Comparison of ENCODE assay signal across 8 cellular contexts in the genomic region with DNA sequence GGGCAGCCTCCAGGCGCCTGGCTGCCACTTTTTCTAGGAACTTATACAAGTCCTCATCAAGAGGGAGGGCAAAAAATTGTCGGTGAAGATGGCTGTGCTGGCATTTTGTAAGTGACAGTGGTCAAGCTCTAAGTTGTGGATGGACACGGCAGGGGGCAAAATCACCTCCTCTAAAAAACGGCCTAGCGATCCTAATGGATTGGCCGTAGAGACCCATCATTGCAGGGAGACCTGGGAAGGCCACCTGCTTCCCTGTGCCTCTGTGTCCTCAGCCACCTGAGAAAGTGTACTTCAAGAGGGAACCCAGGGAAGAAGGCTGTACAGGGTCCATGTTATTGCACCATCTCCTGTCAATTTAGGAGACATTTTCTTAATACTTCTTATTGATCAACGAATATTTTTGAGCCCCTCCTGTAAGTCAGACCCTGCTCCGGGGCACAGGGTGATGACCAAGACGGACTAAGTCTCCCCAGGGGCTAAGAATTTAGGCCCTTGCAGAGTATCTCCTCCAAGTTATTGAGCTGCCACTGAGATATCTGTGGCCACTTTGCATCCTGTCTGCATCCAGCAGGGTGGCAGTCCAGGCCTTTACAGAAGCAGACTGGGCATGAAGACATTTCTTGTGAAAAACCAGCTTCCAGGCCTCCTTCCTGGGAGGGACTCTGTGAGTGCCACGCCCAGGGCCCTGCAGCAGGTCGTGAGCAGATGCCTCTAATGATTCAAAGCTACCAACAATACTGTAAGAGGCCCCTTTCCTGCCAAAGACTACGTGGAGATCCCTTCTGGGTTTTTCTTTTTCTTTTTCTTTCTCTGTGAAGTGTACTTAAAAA. TPM values are rescaled to one million over a fixed set of nuclear protein-coding genes. Genes with fewer than 3 reads are reported as not detected.
A peak's percentile ranks its signal among the peaks of the same experiment; 100 is the strongest.
DNase-seq lines count a peak whose midpoint lies in the region; ATAC-seq and TF ChIP-seq lines count a peak whose summit lies in the region.

No MANE protein-coding gene starts in this region.

- no peak for TF ChIP-seq EP300 in esophagus muscularis mucosa (IDR thresholded peaks at IDR 0.05)

- no peak for TF ChIP-seq POLR2A in esophagus muscularis mucosa (IDR thresholded peaks at IDR 0.05; ENCODE audit: low read depth)

- no peak for TF ChIP-seq CTCF in esophagus muscularis mucosa (IDR thresholded peaks at IDR 0.05)

- peaks cover 41 to 56% (median 52%) of the 10 kb centered on the region in 4 donors for H3K4me1 ChIP-seq in esophagus muscularis mucosa

- H3K9me3 ChIP-seq in esophagus muscularis mucosa = no peaks in the 10 kb centered on the region

- H3K27me3 ChIP-seq in esophagus muscularis mucosa = no peaks in the 10 kb centered on the region

- no peak overlapping the region for H3K4me3 ChIP-seq in esophagus muscularis mucosa

- 78% methylated on average over 12 of the region's 12 CpGs for WGBS in esophagus muscularis mucosa

- intact Hi-C loops in esophagus muscularis mucosa (cut with DNase I) = loop anchor here (5.0 kb wide), 1 partner anchor 40 kb away; the partner anchor contains the start of gene PSMA6

- peak; percentile 35 for ATAC-seq in HG03354 (IDR thresholded peaks at IDR 0.05; ENCODE audit: poor library complexity, severe bottlenecking, unreplicated experiment)
- ATAC-seq in GM18873 (IDR thresholded peaks at IDR 0.05; ENCODE audit: low FRiP score, unreplicated experiment) = no peak
- no peak for ATAC-seq in HG02623 (IDR thresholded peaks at IDR 0.05; ENCODE audit: unreplicated experiment)

- DNase-seq in CD1c-positive myeloid dendritic cell (ENCODE audit: extremely low spot score) (peak; percentile 69), esophagus muscularis mucosa (ENCODE audit: extremely low spot score) (no peak)
- peak; percentile 79 for DNase-seq in activated CD4-positive, alpha-beta T cell treated with anti-CD3 and anti-CD28 coated beads for 48 hours
- DNase-seq in stimulated activated CD4-positive, alpha-beta T cell treated with anti-CD3 and anti-CD28 coated beads, Interleukin-12 subunit alpha, Interleukin-12 subunit beta, amount 100 ng/mL, for 4 hours = peak; percentile 41
- DNase-seq in effector CD8-positive, alpha-beta T cell (lab: John Stamatoyannopoulos, UW) = no peak

- peak overlapping the region in 3 of 4 donors; percentile 30 to 95 (median 92) for H3K27ac ChIP-seq in esophagus muscularis mucosa (replicated peaks in 1 of 4)

- H3K36me3 ChIP-seq in esophagus muscularis mucosa = no peaks in the 10 kb centered on the region

RNA-seq across cellular contexts. Expression of gene PSMA6, which starts 40.5 kb away (rescaled TPM):
- 100 to 1,000 TPM in 2 of 4 donors, 10 to 100 TPM in 2; 70.5 to 143 (median 112) TPM for total RNA-seq in esophagus muscularis mucosa

Comparison
In these comparisons a context has a peak if more than half of its experiments do, and no peak if none do; other contexts are left out.
1. DNase-seq: peak in CD1c-positive myeloid dendritic cell (single experiment), activated CD4-positive, alpha-beta T cell treated with anti-CD3 and anti-CD28 coated beads for 48 hours (single experiment) and stimulated activated CD4-positive, alpha-beta T cell treated with anti-CD3 and anti-CD28 coated beads, Interleukin-12 subunit alpha, Interleukin-12 subunit beta, amount 100 ng/mL, for 4 hours (single experiment); none in esophagus muscularis mucosa (single experiment) and effector CD8-positive, alpha-beta T cell (single experiment).